In genomic region chr1:245537992-245538391, GRCh38 we compare ENCODE assay signal across 27 cellular contexts.
DNase-seq lines count a peak whose midpoint lies in the region; ATAC-seq and TF ChIP-seq lines count a peak whose summit lies in the region.
"Had no signal": no experiment of that assay in that cellular context is flagged by ENCODE, and none has a peak within 500 bp of the region (broad histone marks: within the 10 kb centered on the region; RNA-seq: fewer than 3 reads in every experiment).

No MANE protein-coding gene starts in this region.

- H3K4me1 Mint-ChIP-seq in WTC11: peaks cover 9% of the 10 kb centered on the region
- H3K4me1 Mint-ChIP-seq: activated naive CD4-positive, alpha-beta T cell treated with anti-CD3 and anti-CD28 coated beads, Interleukin-2, amount 50 U/mL, for 24 hours; immature natural killer cell; T-cell had no signal

- H3K4ac ChIP-seq in IMR-90 (ENCODE audit: low read depth, low read length) (no peak overlapping the region), mesenchymal stem cell (ENCODE audit: low read depth in 1 of 2, low read length in 2 of 2) (no peak overlapping the region)

- ATAC-seq in IMR-90 (ENCODE audit: low read depth) (no peak), GM19023 (IDR thresholded peaks at IDR 0.05; ENCODE audit: unreplicated experiment) (no peak), WTC11 (no peak)
- ATAC-seq: effector memory CD8-positive, alpha-beta T cell; T-cell had no signal

- no peak overlapping the region for H3K18ac ChIP-seq in IMR-90 (ENCODE audit: low read depth, low read length)
- peak overlapping the region in 1 of 2 experiments; percentile 5 for H3K18ac ChIP-seq in mesenchymal stem cell (ENCODE audit: low read depth in 1 of 2, low read length in 2 of 2)

- H3K14ac ChIP-seq in IMR-90 (replicated peaks; ENCODE audit: low read depth, low read length) (0 out of 2 replicates have a peak overlapping the region, but pooled peaks have one; percentile 12), mesenchymal stem cell (ENCODE audit: low read length in 2 of 2) (no peak overlapping the region)

- H2BK120ac ChIP-seq in IMR-90 (ENCODE audit: low read depth, low read length) (no peak overlapping the region), mesenchymal stem cell (ENCODE audit: low read depth, low read length) (no peak overlapping the region)

- H3K9me1 ChIP-seq in IMR-90 (ENCODE audit: insufficient read depth, low read length): no peaks in the 10 kb centered on the region

- peak; percentile 49 for DNase-seq in AG10803 (ENCODE audit: low read depth)
- DNase-seq in IMR-90: peak; percentile 55
- DNase-seq in choroid plexus epithelial cell (ENCODE audit: low read depth): peak; percentile 64
- DNase-seq in mesenchymal stem cell: peak; percentile 81
- no peak for DNase-seq in WTC11 (ENCODE audit: low spot score)
- DNase-seq in GF-D8 (lab: John Stamatoyannopoulos, UW): no peak
- no peak for DNase-seq in globus pallidus (ENCODE audit: low spot score)
- DNase-seq: activated CD4-positive, alpha-beta T cell treated with anti-CD3 and anti-CD28 coated beads for 4 hours; CD4-positive, alpha-beta T cell; DMS 273 treated with DMSO at 0.1 percent for 48 hours; effector memory CD8-positive, alpha-beta T cell; immature natural killer cell; KBM-7; MM.1S; NCI-H1694 treated with DMSO at 0.1 percent for 48 hours; NCI-H82; OCI-M1; SHP77; T-cell had no signal

- H4K91ac ChIP-seq in IMR-90 (ENCODE audit: insufficient read depth, low read depth, low read length) (no peak overlapping the region), mesenchymal stem cell (ENCODE audit: low read length) (no peak overlapping the region)

- 80% methylated on average over 2 of the region's 3 CpGs; no CpG with 5 or more reads in 1 of the 2 experiments for WGBS in IMR-90 (ENCODE audit: extremely low coverage in 2 of 2, insufficient read length in 1 of 2), 2 experiments
- 66% methylated on average over 3 of the region's 3 CpGs for WGBS in mesenchymal stem cell

- no peak overlapping the region for H3K4me2 ChIP-seq in IMR-90 (ENCODE audit: low read depth, low read length)
- no peak overlapping the region for H3K4me2 ChIP-seq in mesenchymal stem cell (ENCODE audit: low read length, poor library complexity, severe bottlenecking)
- H3K4me2 ChIP-seq: hepatocyte, neural progenitor cell had no signal

- H2BK20ac ChIP-seq in IMR-90 (ENCODE audit: low read depth, low read length): no peak overlapping the region

- dilution Hi-C loops in IMR-90 (cut with HindIII; ENCODE audit: low sequenced_read_pairs, unreplicated experiment): no loop called here

- H2AFZ ChIP-seq in IMR-90 (replicated peaks; ENCODE audit: low read length, poor library complexity) (no peak overlapping the region), mesenchymal stem cell (ENCODE audit: low read depth, low read length) (no peak overlapping the region)
- H2AFZ ChIP-seq: hepatocyte, neural progenitor cell had no signal

- TF ChIP-seq RAD21 in IMR-90 (IDR thresholded peaks at IDR 0.05; ENCODE audit: low read length): no peak

- H2BK5ac ChIP-seq in IMR-90 (ENCODE audit: low read depth, low read length, poor library complexity, severe bottlenecking) (no peak overlapping the region), mesenchymal stem cell (ENCODE audit: low read depth, low read length, poor library complexity, severe bottlenecking) (no peak overlapping the region)

- H2BK15ac ChIP-seq in IMR-90 (ENCODE audit: low read depth, low read length) (no peak overlapping the region), mesenchymal stem cell (ENCODE audit: low read depth, poor library complexity, severe bottlenecking) (no peak overlapping the region)

- H2AK9ac ChIP-seq in IMR-90 (replicated peaks; ENCODE audit: low read depth, low read length, poor library complexity): no peak overlapping the region

- no peaks in the 10 kb centered on the region for H3K36me3 Mint-ChIP-seq in WTC11
- H3K36me3 Mint-ChIP-seq: activated naive CD4-positive, alpha-beta T cell treated with anti-CD3 and anti-CD28 coated beads, Interleukin-2, amount 50 U/mL, for 24 hours; immature natural killer cell; T-cell had no signal

- H4K20me1 ChIP-seq in IMR-90 (ENCODE audit: insufficient read depth, low read length): no peaks in the 10 kb centered on the region

- H3K27me3 ChIP-seq in IMR-90 (ENCODE audit: control insufficient read depth, insufficient read depth, low read length): no peaks in the 10 kb centered on the region
- H3K27me3 ChIP-seq in mesenchymal stem cell (ENCODE audit: control insufficient read depth in 1 of 2, insufficient read depth in 1 of 2, low read length in 2 of 2): peaks cover 0 to 16% of the 10 kb centered on the region in 2 experiments
- H3K27me3 ChIP-seq: ascending aorta, hepatocyte, neural progenitor cell, suprapubic skin had no signal

- H2AK5ac ChIP-seq in IMR-90 (ENCODE audit: low read depth, low read length): no peak overlapping the region
- no peak overlapping the region for H2AK5ac ChIP-seq in mesenchymal stem cell (ENCODE audit: low read length, severe bottlenecking)

- BruUV-seq in IMR-90 (replicated peaks; lab: Mats Ljungman, UMichigan): no TSS peak

- in situ Hi-C loops in IMR-90 (cut with MboI; ENCODE audit: low sequenced_read_pairs): no loop called here

- no peak for TF ChIP-seq POLR2A in IMR-90 (IDR thresholded peaks at IDR 0.05; ENCODE audit: low read depth, low read length)

- H3K9me3 ChIP-seq in IMR-90 (ENCODE audit: control insufficient read depth, insufficient read depth, low read length) (no peaks in the 10 kb centered on the region), mesenchymal stem cell (ENCODE audit: control insufficient read depth, low read length) (no peaks in the 10 kb centered on the region)
- H3K9me3 ChIP-seq: ascending aorta, HAP-1, suprapubic skin had no signal

- H3K27ac Mint-ChIP-seq in WTC11: no peak overlapping the region
- H3K27ac Mint-ChIP-seq: activated naive CD4-positive, alpha-beta T cell treated with anti-CD3 and anti-CD28 coated beads, Interleukin-2, amount 50 U/mL, for 24 hours; CD4-positive, alpha-beta T cell; effector memory CD8-positive, alpha-beta T cell; immature natural killer cell; neural progenitor cell; progenitor cell of endocrine pancreas; T-cell had no signal

- H3K79me1 ChIP-seq in IMR-90 (ENCODE audit: low read depth in 1 of 2, low read length in 2 of 2): no peaks in the 10 kb centered on the region
- H3K79me1 ChIP-seq in mesenchymal stem cell (replicated peaks; ENCODE audit: low read length, poor library complexity, severe bottlenecking): no peaks in the 10 kb centered on the region

- intact Hi-C loops in IMR-90 (cut with micrococcal nuclease): no loop called here

- CTCF ChIA-PET in IMR-90 (lab: Yijun Ruan, JAX) (no interaction called here), WTC11 (lab: Charles Lee) (no interaction called here)

- no peak overlapping the region for H4K8ac ChIP-seq in IMR-90 (ENCODE audit: low read depth in 2 of 2, low read length in 2 of 2)
- no peak overlapping the region for H4K8ac ChIP-seq in mesenchymal stem cell (ENCODE audit: low read length)

- H3K56ac ChIP-seq in IMR-90 (ENCODE audit: extremely low read depth, insufficient read depth, low read length): no peak overlapping the region

- peaks cover 2% of the 10 kb centered on the region; the same call in 1 of the 2 replicates for H3K4me1 ChIP-seq in IMR-90 (ENCODE audit: control insufficient read depth, insufficient read depth, low read length)
- H3K4me1 ChIP-seq in mesenchymal stem cell (ENCODE audit: control insufficient read depth, insufficient read depth, low read depth, low read length): no peaks in the 10 kb centered on the region
- H3K4me1 ChIP-seq: ascending aorta, HAP-1, neural progenitor cell, suprapubic skin had no signal

- H3K27me3 Mint-ChIP-seq in WTC11 (ENCODE audit: low read depth): no peaks in the 10 kb centered on the region

- H3K9ac ChIP-seq in IMR-90 (ENCODE audit: low read depth, low read length) (no peak overlapping the region), mesenchymal stem cell (ENCODE audit: low read length) (no peak overlapping the region)
- H3K9ac ChIP-seq: neural progenitor cell had no signal

- no peaks in the 10 kb centered on the region for H3K9me3 Mint-ChIP-seq in WTC11
- H3K9me3 Mint-ChIP-seq: activated naive CD4-positive, alpha-beta T cell treated with anti-CD3 and anti-CD28 coated beads, Interleukin-2, amount 50 U/mL, for 24 hours; immature natural killer cell; neural progenitor cell had no signal

- H3K36me3 ChIP-seq in IMR-90 (ENCODE audit: control insufficient read depth, insufficient read depth, low read length) (0 out of 2 replicates have a peak, but pooled peaks cover 3% of the 10 kb centered on the region), mesenchymal stem cell (ENCODE audit: control insufficient read depth in 1 of 2, insufficient read depth in 2 of 2, low read depth in 1 of 2, low read length in 2 of 2) (no peaks in the 10 kb centered on the region)
- H3K36me3 ChIP-seq: ascending aorta, HAP-1, neural progenitor cell, suprapubic skin had no signal

- H3K23ac ChIP-seq in IMR-90 (ENCODE audit: low read depth, low read length) (no peak overlapping the region), mesenchymal stem cell (ENCODE audit: low read length in 2 of 2) (no peak overlapping the region)

- no peak overlapping the region for H4K5ac ChIP-seq in IMR-90 (ENCODE audit: low read depth, low read length)

- POLR2A ChIA-PET in IMR-90 (lab: Charles Lee; ENCODE audit: unreplicated experiment): no interaction called here
- POLR2A ChIA-PET in WTC11 (lab: Charles Lee): no interaction called here

- TF ChIP-seq CTCF in AG10803 (conservative IDR thresholded peaks at IDR 0.05; ENCODE audit: low read length) (no peak), IMR-90 (conservative IDR thresholded peaks at IDR 0.05; ENCODE audit: low read depth, low read length) (no peak), choroid plexus epithelial cell (conservative IDR thresholded peaks at IDR 0.05; ENCODE audit: low read depth, low read length) (no peak), WTC11 (IDR thresholded peaks at IDR 0.05) (no peak)

- H3K4me3 Mint-ChIP-seq in WTC11: no peak overlapping the region
- H3K4me3 Mint-ChIP-seq: activated naive CD4-positive, alpha-beta T cell treated with anti-CD3 and anti-CD28 coated beads, Interleukin-2, amount 50 U/mL, for 24 hours; CD4-positive, alpha-beta T cell; effector memory CD8-positive, alpha-beta T cell; immature natural killer cell; T-cell had no signal

- H3K4me3 ChIP-seq in AG10803 (ENCODE audit: low read length) (no peak overlapping the region), IMR-90 (ENCODE audit: insufficient read depth, low read depth, low read length) (no peak overlapping the region), choroid plexus epithelial cell (ENCODE audit: low read depth, low read length) (no peak overlapping the region), mesenchymal stem cell (ENCODE audit: insufficient read depth in 1 of 2, low read depth in 1 of 2, low read length in 2 of 2) (no peak overlapping the region)
- H3K4me3 ChIP-seq: ascending aorta, HAP-1, hepatocyte, neural progenitor cell, suprapubic skin had no signal

- H3K27ac ChIP-seq in IMR-90 (ENCODE audit: insufficient read depth, low read length): no peak overlapping the region
- no peak overlapping the region for H3K27ac ChIP-seq in mesenchymal stem cell (ENCODE audit: low read length, poor library complexity, severe bottlenecking)
- H3K27ac ChIP-seq: ascending aorta, hepatocyte, neural progenitor cell, suprapubic skin had no signal

- H2BK12ac ChIP-seq in mesenchymal stem cell (ENCODE audit: low read length in 2 of 2): no peak overlapping the region

TF ChIP-seq in IMR-90, 13 proteins besides CTCF, POLR2A, EP300 and RAD21 (continues in another document):
- no peak for TF ChIP-seq FOS (IDR thresholded peaks at IDR 0.05; ENCODE audit: low read depth, low read length)

Comparison
In these comparisons a context has a peak if more than half of its experiments do, and no peak if none do; other contexts are left out.
1. DNase-seq: peak in AG10803 (single experiment), IMR-90 (single experiment), choroid plexus epithelial cell (single experiment) and mesenchymal stem cell (single experiment); none in WTC11 (single experiment), GF-D8 (single experiment) and globus pallidus (single experiment).